ENCODE assay signal across 17 cellular contexts in genomic region chr1:44305962-44306422, GRCh38. TPM values are rescaled to one million over a fixed set of nuclear protein-coding genes. Genes with fewer than 3 reads are reported as not detected.
DNase-seq lines count a peak whose midpoint lies in the region; ATAC-seq lines count a peak whose summit lies in the region.
"Had no signal": no experiment of that assay in that cellular context is flagged by ENCODE, and none has a peak within 500 bp of the region (broad histone marks: within the 10 kb centered on the region; RNA-seq: fewer than 3 reads in every experiment).

No MANE protein-coding gene starts in this region.

- H3K4me1 Mint-ChIP-seq in activated T-cell treated with anti-CD3 and anti-CD28 coated beads, Interleukin-2, amount 50 U/mL, for 4 hours (ENCODE audit: low read depth): peaks cover 16% of the 10 kb centered on the region
- H3K4me1 Mint-ChIP-seq: stimulated activated memory B cell treated with anti-CD40 and anti-IgM and Interleukin-4, amounts not matched to agents 10 μg/mL and 1 μg/mL and 100 μg/mL, for 72 hours had no signal

- peaks cover 51% of the 10 kb centered on the region for H3K36me3 Mint-ChIP-seq in activated T-cell treated with anti-CD3 and anti-CD28 coated beads, Interleukin-2, amount 50 U/mL, for 4 hours (ENCODE audit: insufficient read depth)

- H3K9me3 Mint-ChIP-seq in activated T-cell treated with anti-CD3 and anti-CD28 coated beads, Interleukin-2, amount 50 U/mL, for 4 hours: no peaks in the 10 kb centered on the region
- H3K9me3 Mint-ChIP-seq: IgD-negative memory B cell; stimulated activated memory B cell treated with anti-CD40 and anti-IgM and Interleukin-4, amounts not matched to agents 10 μg/mL and 1 μg/mL and 100 μg/mL, for 72 hours had no signal

- H3K27me3 Mint-ChIP-seq in activated T-cell treated with anti-CD3 and anti-CD28 coated beads, Interleukin-2, amount 50 U/mL, for 4 hours (ENCODE audit: low read depth): no peaks in the 10 kb centered on the region
- H3K27me3 Mint-ChIP-seq: IgD-negative memory B cell; stimulated activated memory B cell treated with anti-CD40 and anti-IgM and Interleukin-4, amounts not matched to agents 10 μg/mL and 1 μg/mL and 100 μg/mL, for 72 hours had no signal

- no peak overlapping the region for H3K4me3 Mint-ChIP-seq in activated T-cell treated with anti-CD3 and anti-CD28 coated beads, Interleukin-2, amount 50 U/mL, for 4 hours
- H3K4me3 Mint-ChIP-seq: IgD-negative memory B cell; stimulated activated memory B cell treated with anti-CD40 and anti-IgM and Interleukin-4, amounts not matched to agents 10 μg/mL and 1 μg/mL and 100 μg/mL, for 72 hours had no signal

- peak; percentile 79 to 86 for ATAC-seq in activated T-cell treated with anti-CD3 and anti-CD28 coated beads, Interleukin-2, amount 50 U/mL, for 4 hours
- ATAC-seq: sciatic nerve; stimulated activated memory B cell treated with anti-CD40 and anti-IgM and Interleukin-4, amounts not matched to agents 10 μg/mL and 1 μg/mL and 100 μg/mL, for 72 hours had no signal

- peak; percentile 58 for DNase-seq in activated CD8-positive, alpha-beta memory T cell treated with anti-CD3 and anti-CD28 coated beads for 24 hours
- DNase-seq in activated CD8-positive, alpha-beta memory T cell treated with anti-CD3 and anti-CD28 coated beads, Interleukin-2, amount 50 U/mL, for 48 hours: no peak
- peak; percentile 81 for DNase-seq in NCI-H2107 (lab: John Stamatoyannopoulos, UW)
- no peak for DNase-seq in activated T-cell treated with anti-CD3 and anti-CD28 coated beads, Interleukin-2, amount 50 U/mL, for 4 hours
- peak; percentile 20 for DNase-seq in stimulated activated CD4-positive, alpha-beta T cell treated with anti-CD3 and anti-CD28 coated beads, Interleukin-1b, Interleukin-23, amount 100 ng/mL, for 48 hours
- no peak for DNase-seq in SW 1271 (lab: John Stamatoyannopoulos, UW)
- no peak for DNase-seq in RKO (ENCODE audit: low spot score)
- no peak for DNase-seq in NOMO-1 (lab: John Stamatoyannopoulos, UW; ENCODE audit: unreplicated experiment in 2 of 2)
- DNase-seq: AML-193, anterior cingulate cortex, DMS153, foreskin melanocyte, NCI-H1092 treated with DMSO at 0.1 percent for 48 hours, NCI-H774 had no signal

RNA-seq across cellular contexts. Expression of gene ERI3, which starts 49.1 kb away (rescaled TPM):
- 10 to 100 TPM; 66.8 to 70.8 (median 70.3) TPM for total RNA-seq in activated T-cell treated with anti-CD3 and anti-CD28 coated beads, Interleukin-2, amount 50 U/mL, for 4 hours

Comparison
In these comparisons a context has a peak if more than half of its experiments do, and no peak if none do; other contexts are left out.
1. DNase-seq: peak in activated CD8-positive, alpha-beta memory T cell treated with anti-CD3 and anti-CD28 coated beads for 24 hours (single experiment), NCI-H2107 (single experiment) and stimulated activated CD4-positive, alpha-beta T cell treated with anti-CD3 and anti-CD28 coated beads, Interleukin-1b, Interleukin-23, amount 100 ng/mL, for 48 hours (single experiment); none in activated CD8-positive, alpha-beta memory T cell treated with anti-CD3 and anti-CD28 coated beads, Interleukin-2, amount 50 U/mL, for 48 hours (single experiment), activated T-cell treated with anti-CD3 and anti-CD28 coated beads, Interleukin-2, amount 50 U/mL, for 4 hours (single experiment), SW 1271 (0 of 2), RKO (single experiment) and NOMO-1 (0 of 2).